19 cellular contexts compared by ENCODE assay signal in genomic region chr22:46511391-46512370, GRCh38. TPM values are rescaled to one million over a fixed set of nuclear protein-coding genes. Genes with fewer than 3 reads are reported as not detected.
DNase-seq lines count a peak whose midpoint lies in the region; ATAC-seq, FAIRE-seq and TF ChIP-seq lines count a peak whose summit lies in the region.
"Had no signal": no experiment of that assay in that cellular context is flagged by ENCODE, and none has a peak within 500 bp of the region (broad histone marks: within the 10 kb centered on the region; RNA-seq: fewer than 3 reads in every experiment).

No MANE protein-coding gene starts in this region.

- H3K36me3 ChIP-seq in right atrium auricular region (no peaks in the 10 kb centered on the region), bronchial epithelial cell (ENCODE audit: control insufficient read depth, insufficient read depth, low read length) (peaks cover 23% of the 10 kb centered on the region)

- no peaks in the 10 kb centered on the region for H3K27me3 ChIP-seq in right atrium auricular region
- no peaks in the 10 kb centered on the region for H3K27me3 ChIP-seq in bronchial epithelial cell (ENCODE audit: control insufficient read depth, insufficient read depth, low read length)

- FAIRE-seq in bronchial epithelial cell (lab: Jason Lieb, UNC) (no peak), urothelium cell line (lab: Jason Lieb, UNC) (peak; percentile 40)
- FAIRE-seq: GM12878, GM18507, GM19239 had no signal

- intact Hi-C loops in Right ventricle myocardium inferior (cut with DNase I), result no loop called here

- TF ChIP-seq CTCF in right atrium auricular region (IDR thresholded peaks at IDR 0.05) (no peak), bronchial epithelial cell (IDR thresholded peaks at IDR 0.05; ENCODE audit: insufficient read depth, low read length, severe bottlenecking) (no peak), fibroblast of the aortic adventitia (IDR thresholded peaks at IDR 0.05; ENCODE audit: insufficient read depth, low read length) (no peak)

- ATAC-seq in Right ventricle myocardium inferior, result peak; percentile 48
- ATAC-seq: GM12878 had no signal

- no peaks in the 10 kb centered on the region for H3K9me3 ChIP-seq in right atrium auricular region
- H3K9me3 ChIP-seq: Caco-2 had no signal

- H3K4me3 ChIP-seq in right atrium auricular region, result no peak overlapping the region
- no peak overlapping the region for H3K4me3 ChIP-seq in bronchial epithelial cell (ENCODE audit: low read depth, low read length)
- H3K4me3 ChIP-seq in fibroblast of the aortic adventitia (ENCODE audit: low read depth, low read length), result no peak overlapping the region
- H3K4me3 ChIP-seq: GM12878 had no signal

- H3K4me1 ChIP-seq in right atrium auricular region, result no peaks in the 10 kb centered on the region
- H3K4me1 ChIP-seq: Caco-2 had no signal

- H3K27ac ChIP-seq in right atrium auricular region, result no peak overlapping the region

- no peak for DNase-seq in Right ventricle myocardium inferior (ENCODE audit: missing footprints)
- DNase-seq in right atrium auricular region (ENCODE audit: low spot score), result no peak
- DNase-seq in bronchial epithelial cell (ENCODE audit: low read depth), result peak; percentile 12
- DNase-seq in fibroblast of the aortic adventitia (ENCODE audit: low read depth), result peak; percentile 39
- no peak for DNase-seq in urothelium cell line (ENCODE audit: low spot score)
- no peak for DNase-seq in DMS79 treated with DMSO at 0.1 percent for 48 hours (lab: John Stamatoyannopoulos, UW)
- no peak for DNase-seq in DMS53 treated with DMSO at 0.1 percent for 48 hours (lab: John Stamatoyannopoulos, UW; ENCODE audit: unreplicated experiment)
- DNase-seq in NAMALWA (ENCODE audit: low spot score), result no peak
- DNase-seq: 8988T, Caco-2, HFFc6, NCI-H1930, NCI-H2171, NCI-H446 treated with DMSO at 0.1 percent for 48 hours, NCI-H748 treated with DMSO at 0.1 percent for 48 hours, SHP77 treated with DMSO at 0.1 percent for 48 hours had no signal

RNA-seq across cellular contexts. Expression of gene CELSR1, which starts 25.7 kb away (rescaled TPM):
- total RNA-seq in Right ventricle myocardium inferior (8.4 TPM), right atrium auricular region (1 to 10 TPM; 7.1 to 9.6 TPM), bronchial epithelial cell (39.0 and 60.0 TPM in 2 replicates), fibroblast of the aortic adventitia (ENCODE audit: low replicate concordance) (1.1 and 4.3 TPM in 2 replicates)

Comparison
In these comparisons a context has a peak if more than half of its experiments do, and no peak if none do; other contexts are left out.
1. DNase-seq: peak in bronchial epithelial cell (single experiment) and fibroblast of the aortic adventitia (single experiment); none in Right ventricle myocardium inferior (single experiment), right atrium auricular region (single experiment), urothelium cell line (single experiment), DMS79 treated with DMSO at 0.1 percent for 48 hours (single experiment), DMS53 treated with DMSO at 0.1 percent for 48 hours (single experiment) and NAMALWA (single experiment).